ENCODE assay signal across 21 cellular contexts in genomic region chr2:26534865-26535662, GRCh38. TPM values are rescaled to one million over a fixed set of nuclear protein-coding genes. Genes with fewer than 3 reads are reported as not detected.
DNase-seq lines count a peak whose midpoint lies in the region; TF ChIP-seq lines count a peak whose summit lies in the region.
"Had no signal": no experiment of that assay in that cellular context is flagged by ENCODE, and none has a peak within 500 bp of the region (broad histone marks: within the 10 kb centered on the region; RNA-seq: fewer than 3 reads in every experiment).

No MANE protein-coding gene starts in this region.

- H3K27ac Mint-ChIP-seq in glutamatergic neuron (ENCODE audit: unreplicated experiment) = peak overlapping the region; percentile 46
- H3K27ac Mint-ChIP-seq in activated T-helper 1 cell treated with anti-CD3 and anti-CD28 coated beads, Interleukin-12 subunit alpha, Interleukin-12 subunit beta, Interleukin-2, Interleukin-4 antibody, amounts not matched to agents 30 ng/mL and 10 ng/mL and 1 ng/mL, durations not matched to agents 14 hours and 24 hours and 36 hours = no peak overlapping the region
- H3K27ac Mint-ChIP-seq: CD4-positive, CD25-positive, alpha-beta regulatory T cell had no signal

- H4K20me1 ChIP-seq in BLaER1 treated with 17β-estradiol and CSF1 and Interleukin-3, amounts not matched to agents 10 nM and 100 nM = peaks cover 0 to 4% (median 0%) of the 10 kb centered on the region in 11 experiments; a peak in 1 of 22 replicates

- intact Hi-C loops in sigmoid colon (cut with DNase I) = no loop called here
- intact Hi-C loops in breast epithelium (cut with DNase I; ENCODE audit: low total_unique reads) = no loop called here
- intact Hi-C loops in activated T-helper 1 cell treated with anti-CD3 and anti-CD28 coated beads, Interleukin-12 subunit alpha, Interleukin-12 subunit beta, Interleukin-2, Interleukin-4 antibody, amounts not matched to agents 30 ng/mL and 10 ng/mL and 1 ng/mL, durations not matched to agents 14 hours and 24 hours and 36 hours (cut with micrococcal nuclease) = no loop called here

- H3K27me3 ChIP-seq in BE2C (no peaks in the 10 kb centered on the region), sigmoid colon (no peaks in the 10 kb centered on the region), breast epithelium (no peaks in the 10 kb centered on the region)
- H3K27me3 ChIP-seq in BLaER1 treated with 17β-estradiol and CSF1 and Interleukin-3, amounts not matched to agents 10 nM and 100 nM = no peaks in the 10 kb centered on the region

- peaks cover 6% of the 10 kb centered on the region for H3K9me3 Mint-ChIP-seq in glutamatergic neuron (ENCODE audit: unreplicated experiment)
- no peaks in the 10 kb centered on the region for H3K9me3 Mint-ChIP-seq in activated T-helper 1 cell treated with anti-CD3 and anti-CD28 coated beads, Interleukin-12 subunit alpha, Interleukin-12 subunit beta, Interleukin-2, Interleukin-4 antibody, amounts not matched to agents 30 ng/mL and 10 ng/mL and 1 ng/mL, durations not matched to agents 14 hours and 24 hours and 36 hours

- H3K9ac ChIP-seq in BLaER1 treated with 17β-estradiol and CSF1 and Interleukin-3, amounts not matched to agents 10 nM and 100 nM = no peak overlapping the region

- peaks cover 5% of the 10 kb centered on the region for H3K36me3 Mint-ChIP-seq in glutamatergic neuron (ENCODE audit: unreplicated experiment)
- no peaks in the 10 kb centered on the region for H3K36me3 Mint-ChIP-seq in activated T-helper 1 cell treated with anti-CD3 and anti-CD28 coated beads, Interleukin-12 subunit alpha, Interleukin-12 subunit beta, Interleukin-2, Interleukin-4 antibody, amounts not matched to agents 30 ng/mL and 10 ng/mL and 1 ng/mL, durations not matched to agents 14 hours and 24 hours and 36 hours (ENCODE audit: low read depth)
- H3K36me3 Mint-ChIP-seq: CD4-positive, CD25-positive, alpha-beta regulatory T cell had no signal

- peak overlapping the region in 9 of 11 experiments; percentile 17 to 65 (median 51); a peak in 13 of 22 replicates for H3K4me2 ChIP-seq in BLaER1 treated with 17β-estradiol and CSF1 and Interleukin-3, amounts not matched to agents 10 nM and 100 nM

- H3K9me3 ChIP-seq in BE2C = no peaks in the 10 kb centered on the region
- no peaks in the 10 kb centered on the region for H3K9me3 ChIP-seq in BLaER1 treated with 17β-estradiol and CSF1 and Interleukin-3, amounts not matched to agents 10 nM and 100 nM (replicated peaks in 1 of 11)
- no peaks in the 10 kb centered on the region for H3K9me3 ChIP-seq in sigmoid colon
- H3K9me3 ChIP-seq in breast epithelium = no peaks in the 10 kb centered on the region
- H3K9me3 ChIP-seq: SJCRH30 had no signal

- peaks cover 14% of the 10 kb centered on the region for H3K4me1 Mint-ChIP-seq in glutamatergic neuron (ENCODE audit: low read depth, unreplicated experiment)
- no peaks in the 10 kb centered on the region for H3K4me1 Mint-ChIP-seq in activated T-helper 1 cell treated with anti-CD3 and anti-CD28 coated beads, Interleukin-12 subunit alpha, Interleukin-12 subunit beta, Interleukin-2, Interleukin-4 antibody, amounts not matched to agents 30 ng/mL and 10 ng/mL and 1 ng/mL, durations not matched to agents 14 hours and 24 hours and 36 hours (ENCODE audit: low read depth)
- H3K4me1 Mint-ChIP-seq: CD4-positive, CD25-positive, alpha-beta regulatory T cell had no signal

- 91 to 92% methylated on average over 13 of the region's 13 CpGs for WGBS in sigmoid colon, 2 donors

- no peak overlapping the region for H3K27ac ChIP-seq in BLaER1 treated with 17β-estradiol and CSF1 and Interleukin-3, amounts not matched to agents 10 nM and 100 nM
- H3K27ac ChIP-seq in sigmoid colon (no peak overlapping the region), breast epithelium (no peak overlapping the region)

- no peak for TF ChIP-seq POLR2A in sigmoid colon (IDR thresholded peaks at IDR 0.05)
- TF ChIP-seq POLR2A in breast epithelium (IDR thresholded peaks at IDR 0.05) = no peak

- TF ChIP-seq EP300 in sigmoid colon (IDR thresholded peaks at IDR 0.05) = no peak

- H3K4me1 ChIP-seq in BE2C (no peaks in the 10 kb centered on the region), sigmoid colon (no peaks in the 10 kb centered on the region), breast epithelium (no peaks in the 10 kb centered on the region)
- peaks cover 0 to 22% (median 15%) of the 10 kb centered on the region in 10 experiments; a peak in 13 of 20 replicates for H3K4me1 ChIP-seq in BLaER1 treated with 17β-estradiol and CSF1 and Interleukin-3, amounts not matched to agents 10 nM and 100 nM

- no peaks in the 10 kb centered on the region for H3K36me3 ChIP-seq in BE2C
- H3K36me3 ChIP-seq in BLaER1 treated with 17β-estradiol and CSF1 and Interleukin-3, amounts not matched to agents 10 nM and 100 nM = no peaks in the 10 kb centered on the region
- no peaks in the 10 kb centered on the region for H3K36me3 ChIP-seq in sigmoid colon
- H3K36me3 ChIP-seq in breast epithelium = no peaks in the 10 kb centered on the region
- H3K36me3 ChIP-seq: SJCRH30 had no signal

- DNase-seq in BE2C (peak; percentile 3), glutamatergic neuron (no peak), sigmoid colon (peak; percentile 40), breast epithelium (ENCODE audit: low spot score in 2 of 2) (no peak), NCI-H524 (lab: John Stamatoyannopoulos, UW) (no peak), Kasumi-1 (lab: John Stamatoyannopoulos, UW) (no peak)
- DNase-seq in activated T-helper 1 cell treated with anti-CD3 and anti-CD28 coated beads, Interleukin-12 subunit alpha, Interleukin-12 subunit beta, Interleukin-2, Interleukin-4 antibody, amounts not matched to agents 30 ng/mL and 10 ng/mL and 1 ng/mL, durations not matched to agents 14 hours and 24 hours and 36 hours (ENCODE audit: low spot score) = no peak
- DNase-seq: CD4-positive, CD25-positive, alpha-beta regulatory T cell; COR-L47; DMS 273 treated with DMSO at 0.1 percent for 48 hours; DND-41; NCI-H1105 treated with DMSO at 0.1 percent for 48 hours; NCI-H1694 treated with DMSO at 0.1 percent for 48 hours; NCI-H2107; NCI-H2227 treated with DMSO at 0.1 percent for 48 hours; NCI-H524 treated with DMSO at 0.1 percent for 48 hours; PC-3; RPMI8226 had no signal

- TF ChIP-seq CTCF in BE2C (IDR thresholded peaks at IDR 0.05; ENCODE audit: low read depth, low read length) (no peak), glutamatergic neuron (IDR thresholded peaks at IDR 0.05; ENCODE audit: partially characterized antibody, unreplicated experiment) (no peak), sigmoid colon (IDR thresholded peaks at IDR 0.05) (no peak), breast epithelium (IDR thresholded peaks at IDR 0.05) (no peak)

- no peaks in the 10 kb centered on the region for H3K27me3 Mint-ChIP-seq in glutamatergic neuron (ENCODE audit: unreplicated experiment)
- peaks cover 1% of the 10 kb centered on the region for H3K27me3 Mint-ChIP-seq in activated T-helper 1 cell treated with anti-CD3 and anti-CD28 coated beads, Interleukin-12 subunit alpha, Interleukin-12 subunit beta, Interleukin-2, Interleukin-4 antibody, amounts not matched to agents 30 ng/mL and 10 ng/mL and 1 ng/mL, durations not matched to agents 14 hours and 24 hours and 36 hours (ENCODE audit: insufficient read depth)

- H3K4me3 Mint-ChIP-seq in glutamatergic neuron (ENCODE audit: unreplicated experiment) = no peak overlapping the region
- no peak overlapping the region for H3K4me3 Mint-ChIP-seq in activated T-helper 1 cell treated with anti-CD3 and anti-CD28 coated beads, Interleukin-12 subunit alpha, Interleukin-12 subunit beta, Interleukin-2, Interleukin-4 antibody, amounts not matched to agents 30 ng/mL and 10 ng/mL and 1 ng/mL, durations not matched to agents 14 hours and 24 hours and 36 hours
- H3K4me3 Mint-ChIP-seq: CD4-positive, CD25-positive, alpha-beta regulatory T cell had no signal

- H3K4me3 ChIP-seq in BE2C (ENCODE audit: low read depth, low read length) = no peak overlapping the region
- H3K4me3 ChIP-seq in BLaER1 treated with 17β-estradiol and CSF1 and Interleukin-3, amounts not matched to agents 10 nM and 100 nM = no peak overlapping the region
- H3K4me3 ChIP-seq in sigmoid colon = no peak overlapping the region
- no peak overlapping the region for H3K4me3 ChIP-seq in breast epithelium
- H3K4me3 ChIP-seq: SJCRH30 had no signal

RNA-seq across cellular contexts. Expression of gene OTOF, which starts 57.1 kb away (rescaled TPM):
- 0.94 TPM for polyA plus RNA-seq in BE2C (2012; ENCODE audit: insufficient read depth, insufficient read length, low read depth)
- total RNA-seq in glutamatergic neuron (ENCODE audit: unreplicated experiment) (0.47 TPM), sigmoid colon (under 1 TPM in 1 of 4 donors, not detected in 3; 0.71 TPM), breast epithelium (under 1 TPM; 0.15 to 0.33 (median 0.32) TPM)
- under 1 TPM in 1 of 3 donors, not detected in 2; 0.32 TPM for polyA plus RNA-seq in sigmoid colon
- 5.9 and 6.9 TPM in 2 replicates for total RNA-seq in activated T-helper 1 cell treated with anti-CD3 and anti-CD28 coated beads, Interleukin-12 subunit alpha, Interleukin-12 subunit beta, Interleukin-2, Interleukin-4 antibody, amounts not matched to agents 30 ng/mL and 10 ng/mL and 1 ng/mL, durations not matched to agents 14 hours and 24 hours and 36 hours
- total RNA-seq: H1, PC-3 had no signal

Comparison
In these comparisons a context has a peak if more than half of its experiments do, and no peak if none do; other contexts are left out.
1. DNase-seq: peak in BE2C (single experiment) and sigmoid colon (single experiment); none in glutamatergic neuron (single experiment), breast epithelium (0 of 2), activated T-helper 1 cell treated with anti-CD3 and anti-CD28 coated beads, Interleukin-12 subunit alpha, Interleukin-12 subunit beta, Interleukin-2, Interleukin-4 antibody, amounts not matched to agents 30 ng/mL and 10 ng/mL and 1 ng/mL, durations not matched to agents 14 hours and 24 hours and 36 hours (single experiment), NCI-H524 (0 of 2) and Kasumi-1 (0 of 2).